ENCODE assay signal across 22 cellular contexts in genomic region chr10:86938260-86938659, GRCh38. TPM values are rescaled to one million over a fixed set of nuclear protein-coding genes. Genes with fewer than 3 reads are reported as not detected.
A peak's percentile ranks its signal among the peaks of the same experiment; 100 is the strongest.
DNase-seq lines count a peak whose midpoint lies in the region; ATAC-seq and TF ChIP-seq lines count a peak whose summit lies in the region.
"Had no signal": no experiment of that assay in that cellular context is flagged by ENCODE, and none has a peak within 500 bp of the region (broad histone marks: within the 10 kb centered on the region; RNA-seq: fewer than 3 reads in every experiment).

No MANE protein-coding gene starts in this region.

- no peaks in the 10 kb centered on the region for H3K9me3 ChIP-seq in colonic mucosa
- H3K9me3 ChIP-seq in mesenchymal stem cell (ENCODE audit: control insufficient read depth, low read length), result no peaks in the 10 kb centered on the region
- H3K9me3 ChIP-seq in thoracic aorta, result no peaks in the 10 kb centered on the region
- H3K9me3 ChIP-seq: MG63 had no signal

- intact Hi-C loops in colonic mucosa (cut with DNase I), result no loop called here

- peak overlapping the region; percentile 36 for H4K91ac ChIP-seq in mesenchymal stem cell (ENCODE audit: low read length)

- no peak for TF ChIP-seq CTCF in colonic mucosa (IDR thresholded peaks at IDR 0.05)
- no peak for TF ChIP-seq CTCF in thoracic aorta (IDR thresholded peaks at IDR 0.05)

- no peak overlapping the region for H2AFZ ChIP-seq in mesenchymal stem cell (ENCODE audit: low read depth, low read length)

- H2BK120ac ChIP-seq in mesenchymal stem cell (ENCODE audit: low read depth, low read length), result no peak overlapping the region

- no peak overlapping the region for H3K4me2 ChIP-seq in mesenchymal stem cell (ENCODE audit: low read length, poor library complexity, severe bottlenecking)

- H2BK5ac ChIP-seq in mesenchymal stem cell (ENCODE audit: low read depth, low read length, poor library complexity, severe bottlenecking), result no peak overlapping the region

- H3K4me1 ChIP-seq in colonic mucosa (no peaks in the 10 kb centered on the region), mesenchymal stem cell (ENCODE audit: control insufficient read depth, insufficient read depth, low read depth, low read length) (peaks cover 13% of the 10 kb centered on the region), thoracic aorta (ENCODE audit: control insufficient read depth in 1 of 2, low read depth in 2 of 2) (peaks cover 8 to 34% of the 10 kb centered on the region in 2 donors)

- H3K14ac ChIP-seq in mesenchymal stem cell (ENCODE audit: low read length in 2 of 2), result no peak overlapping the region

- no peak overlapping the region for H3K18ac ChIP-seq in mesenchymal stem cell (ENCODE audit: low read depth in 1 of 2, low read length in 2 of 2)

- no peak overlapping the region for H2BK12ac ChIP-seq in mesenchymal stem cell (ENCODE audit: low read length in 2 of 2)

- no peaks in the 10 kb centered on the region for H3K27me3 ChIP-seq in colonic mucosa
- no peaks in the 10 kb centered on the region for H3K27me3 ChIP-seq in mesenchymal stem cell (ENCODE audit: control insufficient read depth in 1 of 2, insufficient read depth in 1 of 2, low read length in 2 of 2)
- no peaks in the 10 kb centered on the region for H3K27me3 ChIP-seq in thoracic aorta (replicated peaks; ENCODE audit: insufficient read depth)
- H3K27me3 ChIP-seq: MG63 had no signal

- no peaks in the 10 kb centered on the region for H3K79me1 ChIP-seq in mesenchymal stem cell (replicated peaks; ENCODE audit: low read length, poor library complexity, severe bottlenecking)

- H3K9ac ChIP-seq in colonic mucosa (ENCODE audit: low read depth in 2 of 2, low read length in 2 of 2) (no peak overlapping the region), mesenchymal stem cell (ENCODE audit: low read length) (no peak overlapping the region)

- H3K27ac ChIP-seq in colonic mucosa (no peak overlapping the region), mesenchymal stem cell (ENCODE audit: low read length, poor library complexity, severe bottlenecking) (no peak overlapping the region), thoracic aorta (peak overlapping the region; percentile 47 to 55)
- H3K27ac ChIP-seq: GM23248 had no signal

- peak overlapping the region; percentile 69 for H4K8ac ChIP-seq in mesenchymal stem cell (ENCODE audit: low read length)

- no peak overlapping the region for H2BK15ac ChIP-seq in mesenchymal stem cell (ENCODE audit: low read depth, poor library complexity, severe bottlenecking)

- peak; percentile 53 for DNase-seq in activated CD8-positive, alpha-beta memory T cell treated with anti-CD3 and anti-CD28 coated beads, Interleukin-2, amount 50 U/mL, for 48 hours
- DNase-seq in activated CD8-positive, alpha-beta memory T cell treated with anti-CD3 and anti-CD28 coated beads, Interleukin-2, amount 50 U/mL, for 4 hours, result no peak
- DNase-seq in colonic mucosa (peak; percentile 16), mesenchymal stem cell (no peak), thoracic aorta (ENCODE audit: low spot score) (peak; percentile 1), NCI-H2196 treated with DMSO at 0.1 percent for 48 hours (lab: John Stamatoyannopoulos, UW; ENCODE audit: unreplicated experiment) (no peak), DMS79 treated with DMSO at 0.1 percent for 48 hours (lab: John Stamatoyannopoulos, UW) (no peak), kidney glomerular epithelial cell (lab: John Stamatoyannopoulos, UW) (no peak)
- DNase-seq: DMS153, GM23248, H9, KBM-7, MG63, NCI-H1105 treated with DMSO at 0.1 percent for 48 hours, NCI-H146, NCI-H2029, NCI-H446 treated with DMSO at 0.1 percent for 48 hours, NCI-H526, RPMI8226, SHP77 had no signal

- no peak overlapping the region for H3K4ac ChIP-seq in mesenchymal stem cell (ENCODE audit: low read depth in 1 of 2, low read length in 2 of 2)

- H3K4me3 ChIP-seq in colonic mucosa, result no peak overlapping the region
- no peak overlapping the region for H3K4me3 ChIP-seq in mesenchymal stem cell (ENCODE audit: insufficient read depth in 1 of 2, low read depth in 1 of 2, low read length in 2 of 2)
- H3K4me3 ChIP-seq in thoracic aorta, result no peak overlapping the region
- H3K4me3 ChIP-seq: MG63 had no signal

- H3K36me3 ChIP-seq in colonic mucosa (no peaks in the 10 kb centered on the region), mesenchymal stem cell (ENCODE audit: control insufficient read depth in 1 of 2, insufficient read depth in 2 of 2, low read depth in 1 of 2, low read length in 2 of 2) (peaks cover 0 to 23% of the 10 kb centered on the region in 2 experiments), thoracic aorta (no peaks in the 10 kb centered on the region)
- H3K36me3 ChIP-seq: MG63 had no signal

- no peak for ATAC-seq in thoracic aorta (ENCODE audit: insufficient number of reproducible peaks, low FRiP score, low read depth)

- no peak overlapping the region for H2AK5ac ChIP-seq in mesenchymal stem cell (ENCODE audit: low read length, severe bottlenecking)

- no peak overlapping the region for H3K23ac ChIP-seq in mesenchymal stem cell (ENCODE audit: low read length in 2 of 2)

- 94% methylated on average over 2 of the region's 2 CpGs for WGBS in mesenchymal stem cell

RNA-seq across cellular contexts. Expression of gene MMRN2, which starts 19.2 kb away (rescaled TPM):
- total RNA-seq in colonic mucosa (1 to 10 TPM; 3.4 to 7.4 TPM), thoracic aorta (10 to 100 TPM; 49.4 to 55.0 TPM)
- 0.41 TPM for polyA plus RNA-seq in mesenchymal stem cell (2013, experiment 1 of 2)
- 0.34 TPM for polyA plus RNA-seq in mesenchymal stem cell (2013, experiment 2 of 2)
- total RNA-seq: A172 had no signal

RNA-seq across cellular contexts. Expression of gene SNCG, which starts 20.1 kb away (rescaled TPM):
- total RNA-seq in colonic mucosa (1 to 10 TPM; 2.6 to 6.6 TPM), thoracic aorta (100 to 1,000 TPM in 1 of 2 donors, 10 to 100 TPM in 1; 50.9 to 167 TPM)
- polyA plus RNA-seq in mesenchymal stem cell (2013, experiment 1 of 2), result 12.8 TPM
- 12.6 TPM for polyA plus RNA-seq in mesenchymal stem cell (2013, experiment 2 of 2)
- total RNA-seq: SK-MEL-5 had no signal

RNA-seq across cellular contexts. Expression of gene ADIRF, which starts 30.0 kb away (rescaled TPM):
- total RNA-seq in colonic mucosa (10 to 100 TPM; 41.5 to 91.2 TPM), thoracic aorta (100 to 1,000 TPM; 318 to 644 TPM)
- polyA plus RNA-seq in mesenchymal stem cell (2013, experiment 1 of 2), result 0.30 TPM
- polyA plus RNA-seq in mesenchymal stem cell (2013, experiment 2 of 2), result 0.23 TPM
- total RNA-seq: A172, H9, SK-MEL-5 had no signal

Comparison
In these comparisons a context has a peak if more than half of its experiments do, and no peak if none do; other contexts are left out.
1. DNase-seq: peak in activated CD8-positive, alpha-beta memory T cell treated with anti-CD3 and anti-CD28 coated beads, Interleukin-2, amount 50 U/mL, for 48 hours (single experiment), colonic mucosa (single experiment) and thoracic aorta (single experiment); none in activated CD8-positive, alpha-beta memory T cell treated with anti-CD3 and anti-CD28 coated beads, Interleukin-2, amount 50 U/mL, for 4 hours (single experiment), mesenchymal stem cell (single experiment), NCI-H2196 treated with DMSO at 0.1 percent for 48 hours (single experiment), DMS79 treated with DMSO at 0.1 percent for 48 hours (single experiment) and kidney glomerular epithelial cell (single experiment).
2. H3K27ac ChIP-seq: peak in thoracic aorta (2 of 2); none in colonic mucosa (single experiment) and mesenchymal stem cell (single experiment).
3. RNA of gene MMRN2, which starts 19.2 kb away (total RNA-seq): 49.4 to 55.0 TPM in thoracic aorta; 3.4 to 7.4 TPM in colonic mucosa; every median in the first group is over 4 times any median in the second.
4. RNA of gene SNCG, which starts 20.1 kb away (total RNA-seq): 50.9 to 167 TPM in thoracic aorta; 2.6 to 6.6 TPM in colonic mucosa; every median in the first group is over 4 times any median in the second.